Comparison of ENCODE assay signal across 26 cellular contexts in genomic region chrX:151458824-151459223, GRCh38.
DNase-seq lines count a peak whose midpoint lies in the region; ATAC-seq and TF ChIP-seq lines count a peak whose summit lies in the region.
"Had no signal": no experiment of that assay in that cellular context is flagged by ENCODE, and none has a peak within 500 bp of the region (broad histone marks: within the 10 kb centered on the region; RNA-seq: fewer than 3 reads in every experiment).

No MANE protein-coding gene starts in this region.

- no peaks in the 10 kb centered on the region for H3K27me3 ChIP-seq in gastrocnemius medialis
- H3K27me3 ChIP-seq: stomach, thyroid gland had no signal

- H3K4me3 ChIP-seq in gastrocnemius medialis = no peak overlapping the region
- H3K4me3 ChIP-seq: smooth muscle cell, stomach, thyroid gland had no signal

- TF ChIP-seq CTCF in gastrocnemius medialis (IDR thresholded peaks at IDR 0.05 in 4 of 5, conservative IDR thresholded peaks at IDR 0.05 in 1 of 5) = no peak

- CTCF ChIA-PET in HEK293T (lab: Yijun Ruan, JAX) = no interaction called here

- H3K27ac ChIP-seq in gastrocnemius medialis = no peak overlapping the region
- H3K27ac ChIP-seq: KMS-11, stomach, thyroid gland had no signal

- no peaks in the 10 kb centered on the region for H3K9me3 ChIP-seq in gastrocnemius medialis
- H3K9me3 ChIP-seq: thyroid gland had no signal

- no peak for ATAC-seq in GM18502 (IDR thresholded peaks at IDR 0.05; ENCODE audit: poor library complexity, unreplicated experiment)
- ATAC-seq in gastrocnemius medialis = no peak
- ATAC-seq: activated T-cell treated with anti-CD3 and anti-CD28 coated beads, Interleukin-2, amount 50 U/mL, for 4 hours; esophagus mucosa; left ventricle myocardium superior; natural killer cell; Panc1 had no signal

- H3K36me3 ChIP-seq in gastrocnemius medialis = no peaks in the 10 kb centered on the region
- H3K36me3 ChIP-seq: stomach, thyroid gland had no signal

- no peak for TF ChIP-seq POLR2A in gastrocnemius medialis (IDR thresholded peaks at IDR 0.05)

- POLR2A ChIA-PET in HEK293T (lab: Yijun Ruan, JAX) = no interaction called here

- peaks cover 0 to 3% of the 10 kb centered on the region in 2 donors for H3K4me1 ChIP-seq in gastrocnemius medialis
- H3K4me1 ChIP-seq: stomach, thyroid gland had no signal

- intact Hi-C loops in gastrocnemius medialis (cut with DNase I; ENCODE audit: low total_unique reads) = no loop called here

- DNase-seq in A172 (ENCODE audit: low spot score) = peak; percentile 36
- DNase-seq in HS-5 (ENCODE audit: low read depth) = peak; percentile 0
- DNase-seq in astrocyte of the hippocampus (ENCODE audit: low read depth, low spot score) = peak; percentile 61
- peak; percentile 61 for DNase-seq in islet precursor cell
- no peak for DNase-seq in HEK293T (ENCODE audit: extremely low spot score)
- no peak for DNase-seq in C1 segment of cervical spinal cord (lab: John Stamatoyannopoulos, UW)
- DNase-seq in gastrocnemius medialis = no peak
- DNase-seq: activated CD4-positive, alpha-beta T cell treated with anti-CD3 and anti-CD28 coated beads, Interleukin-2, amount 50 U/mL, for 1 hour; activated gamma-delta T cell treated with Interleukin-2 at 50 U/mL for 16 hours; activated T-cell treated with anti-CD3 and anti-CD28 coated beads, Interleukin-2, amount 50 U/mL, for 4 hours; CD8-positive, alpha-beta memory T cell; central memory CD4-positive, alpha-beta T cell; endodermal cell; H7; left ventricle myocardium superior; natural killer cell; NCI-H1694 treated with DMSO at 0.1 percent for 48 hours; SIG-M5; stimulated activated CD4-positive, alpha-beta T cell treated with anti-CD3 and anti-CD28 coated beads, Interleukin-2, amount 100 ng/mL, for 24 hours; stomach; thyroid gland had no signal

- in situ Hi-C loops in gastrocnemius medialis (cut with MboI; ENCODE audit: low sequenced_read_pairs in 4 of 4) = no loop called here

TF ChIP-seq in HEK293T, 16 proteins besides CTCF, POLR2A, EP300 and RAD21:
- TF ChIP-seq PKNOX1 (IDR thresholded peaks at IDR 0.05) (no peak), BHLHE40 (IDR thresholded peaks at IDR 0.05; ENCODE audit: borderline replicate concordance) (no peak), SP1 (IDR thresholded peaks at IDR 0.05) (no peak), LEF1 (IDR thresholded peaks at IDR 0.05; ENCODE audit: borderline replicate concordance) (no peak), ZNF384 (IDR thresholded peaks at IDR 0.05) (no peak), ARNT (IDR thresholded peaks at IDR 0.05) (no peak), TARDBP (IDR thresholded peaks at IDR 0.05) (no peak), FOXK2 (IDR thresholded peaks at IDR 0.05) (no peak), ELF4 (IDR thresholded peaks at IDR 0.05) (no peak), HDGF (IDR thresholded peaks at IDR 0.05; ENCODE audit: borderline replicate concordance) (no peak), CTBP1 (IDR thresholded peaks at IDR 0.05; ENCODE audit: borderline replicate concordance) (no peak), FOXM1 (IDR thresholded peaks at IDR 0.05; ENCODE audit: borderline replicate concordance) (no peak), SUZ12 (IDR thresholded peaks at IDR 0.05) (no peak), FOXA1 (IDR thresholded peaks at IDR 0.05) (no peak), NFRKB (IDR thresholded peaks at IDR 0.05) (no peak), L3MBTL2 (conservative IDR thresholded peaks at IDR 0.05) (no peak)

Comparison
In these comparisons a context has a peak if more than half of its experiments do, and no peak if none do; other contexts are left out.
1. DNase-seq: peak in A172 (single experiment), HS-5 (single experiment), astrocyte of the hippocampus (single experiment) and islet precursor cell (single experiment); none in HEK293T (single experiment), C1 segment of cervical spinal cord (0 of 14) and gastrocnemius medialis (0 of 2).